ENCODE assay signal across 1 cellular context in genomic region chr11:93532285-93532789, GRCh38.
TF ChIP-seq lines count a peak whose summit lies in the region.

No MANE protein-coding gene starts in this region.

TF ChIP-seq in GM23338, 12 proteins besides CTCF, POLR2A, EP300 and RAD21 (continued from another document):
- TF ChIP-seq ZNF462 (CRISPR knock-in tag; IDR thresholded peaks at IDR 0.05) = no peak
- no peak for TF ChIP-seq CREB1 (CRISPR knock-in tag; IDR thresholded peaks at IDR 0.05; ENCODE audit: low read depth)
- TF ChIP-seq REST (IDR thresholded peaks at IDR 0.05; ENCODE audit: unreplicated experiment) = no peak
- no peak for TF ChIP-seq EZH2phosphoT487 (IDR thresholded peaks at IDR 0.05; ENCODE audit: unreplicated experiment)
- no peak for TF ChIP-seq ZNF331 (CRISPR knock-in tag; IDR thresholded peaks at IDR 0.05; ENCODE audit: low read depth)
- TF ChIP-seq ZNF114 (CRISPR knock-in tag; IDR thresholded peaks at IDR 0.05) = no peak
